Comparison of ENCODE assay signal across 1 cellular context in genomic region chr12:68686595-68687521, GRCh38.
A peak's percentile ranks its signal among the peaks of the same experiment; 100 is the strongest.
TF ChIP-seq lines count a peak whose summit lies in the region.

NUP107 (plus strand) TSS chr12:68686978; CDS start chr12:68687066, 88 bp downstream.

TF ChIP-seq in HepG2, 621 proteins besides CTCF, POLR2A, EP300 and RAD21 (continued from another document and continues in another):
- TF ChIP-seq, protein P1, sequence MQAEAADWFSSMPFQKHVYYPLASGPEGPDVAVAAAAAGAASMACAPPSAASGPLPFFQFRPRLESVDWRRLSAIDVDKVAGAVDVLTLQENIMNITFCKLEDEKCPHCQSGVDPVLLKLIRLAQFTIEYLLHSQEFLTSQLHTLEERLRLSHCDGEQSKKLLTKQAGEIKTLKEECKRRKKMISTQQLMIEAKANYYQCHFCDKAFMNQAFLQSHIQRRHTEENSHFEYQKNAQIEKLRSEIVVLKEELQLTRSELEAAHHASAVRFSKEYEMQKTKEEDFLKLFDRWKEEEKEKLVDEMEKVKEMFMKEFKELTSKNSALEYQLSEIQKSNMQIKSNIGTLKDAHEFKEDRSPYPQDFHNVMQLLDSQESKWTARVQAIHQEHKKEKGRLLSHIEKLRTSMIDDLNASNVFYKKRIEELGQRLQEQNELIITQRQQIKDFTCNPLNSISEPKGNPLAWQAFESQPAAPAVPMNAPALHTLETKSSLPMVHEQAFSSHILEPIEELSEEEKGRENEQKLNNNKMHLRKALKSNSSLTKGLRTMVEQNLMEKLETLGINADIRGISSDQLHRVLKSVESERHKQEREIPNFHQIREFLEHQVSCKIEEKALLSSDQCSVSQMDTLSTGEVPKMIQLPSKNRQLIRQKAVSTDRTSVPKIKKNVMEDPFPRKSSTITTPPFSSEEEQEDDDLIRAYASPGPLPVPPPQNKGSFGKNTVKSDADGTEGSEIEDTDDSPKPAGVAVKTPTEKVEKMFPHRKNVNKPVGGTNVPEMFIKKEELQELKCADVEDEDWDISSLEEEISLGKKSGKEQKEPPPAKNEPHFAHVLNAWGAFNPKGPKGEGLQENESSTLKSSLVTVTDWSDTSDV (CRISPR knock-in tag; IDR thresholded peaks at IDR 0.05): no peak
- no peak for TF ChIP-seq KDM6A (CRISPR knock-in tag; IDR thresholded peaks at IDR 0.05; ENCODE audit: low read depth)
- TF ChIP-seq ZIK1 (CRISPR knock-in tag; IDR thresholded peaks at IDR 0.05; ENCODE audit: borderline replicate concordance, low read depth): no peak
- TF ChIP-seq TFAP4 (IDR thresholded peaks at IDR 0.05; ENCODE audit: borderline replicate concordance, low read depth): peak; percentile 63
- TF ChIP-seq ZNF883 (CRISPR knock-in tag; IDR thresholded peaks at IDR 0.05; ENCODE audit: not compliant biosample characterization): peak; percentile 54
- TF ChIP-seq POLR2AphosphoS2 (IDR thresholded peaks at IDR 0.05; ENCODE audit: low read depth, low read length): no peak
- no peak for TF ChIP-seq ZNF782 (CRISPR knock-in tag; IDR thresholded peaks at IDR 0.05; ENCODE audit: borderline replicate concordance)
- TF ChIP-seq FOXO1 (CRISPR knock-in tag; IDR thresholded peaks at IDR 0.05): peak; percentile 56; the same call in 1 of the 2 replicates
- peak; percentile 76; the same call in 1 of the 2 replicates for TF ChIP-seq ZBTB7B (CRISPR knock-in tag; IDR thresholded peaks at IDR 0.05)
- TF ChIP-seq ZNF549 (CRISPR knock-in tag; IDR thresholded peaks at IDR 0.05): no peak
- peak; percentile 91 for TF ChIP-seq ZBTB25 (CRISPR knock-in tag; IDR thresholded peaks at IDR 0.05)
- peak; percentile 94 for TF ChIP-seq CBFB (CRISPR knock-in tag; IDR thresholded peaks at IDR 0.05)
- TF ChIP-seq XRCC5 (optimal IDR thresholded peaks at IDR 0.05; ENCODE audit: low read length): peak; percentile 94
- no peak for TF ChIP-seq HOXA7 (CRISPR knock-in tag; IDR thresholded peaks at IDR 0.05)
- peak; percentile 93 for TF ChIP-seq ELF1 (CRISPR knock-in tag; IDR thresholded peaks at IDR 0.05)
- TF ChIP-seq MBD4 (IDR thresholded peaks at IDR 0.05; ENCODE audit: borderline replicate concordance, low read length): no peak
- TF ChIP-seq TERF1 (CRISPR knock-in tag; IDR thresholded peaks at IDR 0.05): no peak
- TF ChIP-seq, protein P2, sequence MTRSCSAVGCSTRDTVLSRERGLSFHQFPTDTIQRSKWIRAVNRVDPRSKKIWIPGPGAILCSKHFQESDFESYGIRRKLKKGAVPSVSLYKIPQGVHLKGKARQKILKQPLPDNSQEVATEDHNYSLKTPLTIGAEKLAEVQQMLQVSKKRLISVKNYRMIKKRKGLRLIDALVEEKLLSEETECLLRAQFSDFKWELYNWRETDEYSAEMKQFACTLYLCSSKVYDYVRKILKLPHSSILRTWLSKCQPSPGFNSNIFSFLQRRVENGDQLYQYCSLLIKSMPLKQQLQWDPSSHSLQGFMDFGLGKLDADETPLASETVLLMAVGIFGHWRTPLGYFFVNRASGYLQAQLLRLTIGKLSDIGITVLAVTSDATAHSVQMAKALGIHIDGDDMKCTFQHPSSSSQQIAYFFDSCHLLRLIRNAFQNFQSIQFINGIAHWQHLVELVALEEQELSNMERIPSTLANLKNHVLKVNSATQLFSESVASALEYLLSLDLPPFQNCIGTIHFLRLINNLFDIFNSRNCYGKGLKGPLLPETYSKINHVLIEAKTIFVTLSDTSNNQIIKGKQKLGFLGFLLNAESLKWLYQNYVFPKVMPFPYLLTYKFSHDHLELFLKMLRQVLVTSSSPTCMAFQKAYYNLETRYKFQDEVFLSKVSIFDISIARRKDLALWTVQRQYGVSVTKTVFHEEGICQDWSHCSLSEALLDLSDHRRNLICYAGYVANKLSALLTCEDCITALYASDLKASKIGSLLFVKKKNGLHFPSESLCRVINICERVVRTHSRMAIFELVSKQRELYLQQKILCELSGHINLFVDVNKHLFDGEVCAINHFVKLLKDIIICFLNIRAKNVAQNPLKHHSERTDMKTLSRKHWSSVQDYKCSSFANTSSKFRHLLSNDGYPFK (CRISPR knock-in tag; IDR thresholded peaks at IDR 0.05; ENCODE audit: borderline replicate concordance): peak; percentile 91; the same call in 1 of the 2 replicates
- TF ChIP-seq, protein P3, sequence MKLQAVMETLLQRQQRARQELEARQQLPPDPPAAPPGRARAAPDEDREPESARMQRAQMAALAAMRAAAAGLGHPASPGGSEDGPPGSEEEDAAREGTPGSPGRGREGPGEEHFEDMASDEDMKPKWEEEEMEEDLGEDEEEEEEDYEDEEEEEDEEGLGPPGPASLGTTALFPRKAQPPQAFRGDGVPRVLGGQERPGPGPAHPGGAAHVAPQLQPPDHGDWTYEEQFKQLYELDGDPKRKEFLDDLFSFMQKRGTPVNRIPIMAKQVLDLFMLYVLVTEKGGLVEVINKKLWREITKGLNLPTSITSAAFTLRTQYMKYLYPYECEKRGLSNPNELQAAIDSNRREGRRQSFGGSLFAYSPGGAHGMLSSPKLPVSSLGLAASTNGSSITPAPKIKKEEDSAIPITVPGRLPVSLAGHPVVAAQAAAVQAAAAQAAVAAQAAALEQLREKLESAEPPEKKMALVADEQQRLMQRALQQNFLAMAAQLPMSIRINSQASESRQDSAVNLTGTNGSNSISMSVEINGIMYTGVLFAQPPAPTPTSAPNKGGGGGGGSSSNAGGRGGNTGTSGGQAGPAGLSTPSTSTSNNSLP (IDR thresholded peaks at IDR 0.05; ENCODE audit: low read depth, low read length): no peak
- TF ChIP-seq KDM1A (CRISPR knock-in tag; IDR thresholded peaks at IDR 0.05): no peak
- TF ChIP-seq ZNF253 (CRISPR knock-in tag; IDR thresholded peaks at IDR 0.05; ENCODE audit: borderline replicate concordance): peak; percentile 69; the same call in 1 of the 2 replicates
- TF ChIP-seq ZNF7 (CRISPR knock-in tag; IDR thresholded peaks at IDR 0.05): no peak
- TF ChIP-seq NCOA1 (CRISPR knock-in tag; IDR thresholded peaks at IDR 0.05): no peak
- TF ChIP-seq ZNF660 (CRISPR knock-in tag; IDR thresholded peaks at IDR 0.05; ENCODE audit: borderline replicate concordance, low read depth): no peak
- TF ChIP-seq RBM22 (optimal IDR thresholded peaks at IDR 0.05; ENCODE audit: low read length): no peak
- no peak for TF ChIP-seq SYNCRIP (IDR thresholded peaks at IDR 0.05; ENCODE audit: insufficient read depth, low read depth, low read length)
- TF ChIP-seq ZNF3 (CRISPR knock-in tag; IDR thresholded peaks at IDR 0.05): no peak
- no peak for TF ChIP-seq CEBPB (IDR thresholded peaks at IDR 0.05; ENCODE audit: borderline replicate concordance, low read depth, low read length)
- no peak for TF ChIP-seq RARG (CRISPR knock-in tag; IDR thresholded peaks at IDR 0.05; ENCODE audit: low read depth)
- no peak for TF ChIP-seq ZC3H13 (CRISPR knock-in tag; IDR thresholded peaks at IDR 0.05)
- TF ChIP-seq PAWR (CRISPR knock-in tag; IDR thresholded peaks at IDR 0.05; ENCODE audit: borderline replicate concordance): no peak
- TF ChIP-seq ZNF839 (CRISPR knock-in tag; IDR thresholded peaks at IDR 0.05; ENCODE audit: borderline replicate concordance): 0 out of 2 replicates have a peak, but pooled peaks have one; percentile 78
- no peak for TF ChIP-seq ZNF546 (CRISPR knock-in tag; conservative IDR thresholded peaks at IDR 0.05)
- TF ChIP-seq, protein P4, sequence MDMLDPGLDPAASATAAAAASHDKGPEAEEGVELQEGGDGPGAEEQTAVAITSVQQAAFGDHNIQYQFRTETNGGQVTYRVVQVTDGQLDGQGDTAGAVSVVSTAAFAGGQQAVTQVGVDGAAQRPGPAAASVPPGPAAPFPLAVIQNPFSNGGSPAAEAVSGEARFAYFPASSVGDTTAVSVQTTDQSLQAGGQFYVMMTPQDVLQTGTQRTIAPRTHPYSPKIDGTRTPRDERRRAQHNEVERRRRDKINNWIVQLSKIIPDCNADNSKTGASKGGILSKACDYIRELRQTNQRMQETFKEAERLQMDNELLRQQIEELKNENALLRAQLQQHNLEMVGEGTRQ (IDR thresholded peaks at IDR 0.05; ENCODE audit: low read depth, low read length): no peak
- TF ChIP-seq, protein P4 (CRISPR knock-in tag; IDR thresholded peaks at IDR 0.05; ENCODE audit: borderline replicate concordance): no peak
- no peak for TF ChIP-seq ZBTB1 (CRISPR knock-in tag; IDR thresholded peaks at IDR 0.05; ENCODE audit: borderline replicate concordance)
- no peak for TF ChIP-seq MAZ (IDR thresholded peaks at IDR 0.05; ENCODE audit: borderline replicate concordance, low read depth, low read length)
- peak; percentile 81 for TF ChIP-seq MAZ (CRISPR knock-in tag; IDR thresholded peaks at IDR 0.05; ENCODE audit: low read depth)
- TF ChIP-seq ATF7 (IDR thresholded peaks at IDR 0.05): no peak
- TF ChIP-seq ATF7 (CRISPR knock-in tag; IDR thresholded peaks at IDR 0.05): 0 out of 2 replicates have a peak, but pooled peaks have one; percentile 34
- 0 out of 2 replicates have a peak, but pooled peaks have one; percentile 86 for TF ChIP-seq MAF1 (CRISPR knock-in tag; IDR thresholded peaks at IDR 0.05; ENCODE audit: borderline replicate concordance)
- no peak for TF ChIP-seq ZNF496 (CRISPR knock-in tag; IDR thresholded peaks at IDR 0.05; ENCODE audit: insufficient replicate concordance)
- no peak for TF ChIP-seq ZNF776 (CRISPR knock-in tag; IDR thresholded peaks at IDR 0.05)
- no peak for TF ChIP-seq FOXP1 (IDR thresholded peaks at IDR 0.05)
- TF ChIP-seq FOXP1 (CRISPR knock-in tag; IDR thresholded peaks at IDR 0.05): 0 out of 2 replicates have a peak, but pooled peaks have one; percentile 30
- no peak; the same call in 1 of the 2 replicates for TF ChIP-seq ZNF83 (CRISPR knock-in tag; IDR thresholded peaks at IDR 0.05; ENCODE audit: borderline replicate concordance)
- peak; percentile 93 for TF ChIP-seq MYC (CRISPR knock-in tag; IDR thresholded peaks at IDR 0.05; ENCODE audit: borderline replicate concordance)
- no peak for TF ChIP-seq PREB (CRISPR knock-in tag; IDR thresholded peaks at IDR 0.05)
- TF ChIP-seq ZNF766 (CRISPR knock-in tag; IDR thresholded peaks at IDR 0.05; ENCODE audit: borderline replicate concordance): peak; percentile 92; the same call in 1 of the 2 replicates
- TF ChIP-seq MIER2 (CRISPR knock-in tag; IDR thresholded peaks at IDR 0.05): no peak; the same call in 1 of the 2 replicates
- peak; percentile 75; the same call in 1 of the 2 replicates for TF ChIP-seq ZSCAN30 (CRISPR knock-in tag; IDR thresholded peaks at IDR 0.05)
- TF ChIP-seq DBP (CRISPR knock-in tag; IDR thresholded peaks at IDR 0.05; ENCODE audit: not compliant biosample characterization): no peak
- peak; percentile 41; the same call in 1 of the 2 replicates for TF ChIP-seq ZNF761 (CRISPR knock-in tag; conservative IDR thresholded peaks at IDR 0.05)
- TF ChIP-seq ZNF136 (CRISPR knock-in tag; IDR thresholded peaks at IDR 0.05; ENCODE audit: low read depth): peak; percentile 59; the same call in 1 of the 2 replicates
- no peak for TF ChIP-seq ZMYM2 (CRISPR knock-in tag; IDR thresholded peaks at IDR 0.05)
- TF ChIP-seq ZNF556 (CRISPR knock-in tag; IDR thresholded peaks at IDR 0.05; ENCODE audit: borderline replicate concordance): peak; percentile 89; the same call in 1 of the 2 replicates
- TF ChIP-seq PAF1 (CRISPR knock-in tag; IDR thresholded peaks at IDR 0.05): no peak
- TF ChIP-seq ZNF703 (CRISPR knock-in tag; IDR thresholded peaks at IDR 0.05; ENCODE audit: borderline replicate concordance): no peak
- TF ChIP-seq RFXAP (CRISPR knock-in tag; IDR thresholded peaks at IDR 0.05; ENCODE audit: borderline replicate concordance): peak; percentile 88; the same call in 1 of the 2 replicates
- peak; percentile 72; the same call in 1 of the 2 replicates for TF ChIP-seq NFIC (IDR thresholded peaks at IDR 0.05; ENCODE audit: low read length)
